Comparison of ENCODE assay signal across 9 cellular contexts in genomic region chr12:54079150-54079549, GRCh38. TPM values are rescaled to one million over a fixed set of nuclear protein-coding genes. Genes with fewer than 3 reads are reported as not detected.
"Had no signal": no experiment of that assay in that cellular context is flagged by ENCODE, and none has a peak within 500 bp of the region (broad histone marks: within the 10 kb centered on the region; RNA-seq: fewer than 3 reads in every experiment).

No MANE protein-coding gene starts in this region.

RNA-seq across cellular contexts. Expression of gene HOXC4, which starts 25.5 kb away (rescaled TPM):
- total RNA-seq: activated CD4-positive, alpha-beta T cell treated with anti-CD3 and anti-CD28 coated beads, Interleukin-2, amount 10 ng/mL, durations not matched to agents 7 days and 5 days had no signal

RNA-seq across cellular contexts. Expression of gene HOXC5, which starts 46.3 kb away (rescaled TPM):
- total RNA-seq: activated B cell treated with CpG ODN at 0.5 μM for 24 hours; activated CD4-positive, alpha-beta T cell treated with anti-CD3 and anti-CD28 coated beads, Interleukin-2, amount 10 ng/mL, durations not matched to agents 7 days and 5 days; activated CD8-positive, alpha-beta memory T cell treated with anti-CD3 and anti-CD28 coated beads for 36 hours; activated T-helper 2 cell treated with anti-CD3 and anti-CD28 coated beads, Interferon-gamma antibody, Interleukin-2, Interleukin-4, amounts not matched to agents 10 μg/mL and 5 μg/mL and 100 μg/mL, durations not matched to agents 14 hours and 24 hours and 36 hours; dorsolateral prefrontal cortex; left cardiac atrium; lower lobe of right lung; right cardiac atrium had no signal
- polyA plus RNA-seq: thymus had no signal

RNA-seq across cellular contexts. Expression of gene HOXC6, which starts 50.9 kb away (rescaled TPM):
- total RNA-seq: activated B cell treated with CpG ODN at 0.5 μM for 24 hours; activated CD4-positive, alpha-beta T cell treated with anti-CD3 and anti-CD28 coated beads, Interleukin-2, amount 10 ng/mL, durations not matched to agents 7 days and 5 days; activated CD8-positive, alpha-beta memory T cell treated with anti-CD3 and anti-CD28 coated beads for 36 hours; activated T-helper 2 cell treated with anti-CD3 and anti-CD28 coated beads, Interferon-gamma antibody, Interleukin-2, Interleukin-4, amounts not matched to agents 10 μg/mL and 5 μg/mL and 100 μg/mL, durations not matched to agents 14 hours and 24 hours and 36 hours; dorsolateral prefrontal cortex had no signal
